Comparison of ENCODE assay signal across 8 cellular contexts in the genomic region with DNA sequence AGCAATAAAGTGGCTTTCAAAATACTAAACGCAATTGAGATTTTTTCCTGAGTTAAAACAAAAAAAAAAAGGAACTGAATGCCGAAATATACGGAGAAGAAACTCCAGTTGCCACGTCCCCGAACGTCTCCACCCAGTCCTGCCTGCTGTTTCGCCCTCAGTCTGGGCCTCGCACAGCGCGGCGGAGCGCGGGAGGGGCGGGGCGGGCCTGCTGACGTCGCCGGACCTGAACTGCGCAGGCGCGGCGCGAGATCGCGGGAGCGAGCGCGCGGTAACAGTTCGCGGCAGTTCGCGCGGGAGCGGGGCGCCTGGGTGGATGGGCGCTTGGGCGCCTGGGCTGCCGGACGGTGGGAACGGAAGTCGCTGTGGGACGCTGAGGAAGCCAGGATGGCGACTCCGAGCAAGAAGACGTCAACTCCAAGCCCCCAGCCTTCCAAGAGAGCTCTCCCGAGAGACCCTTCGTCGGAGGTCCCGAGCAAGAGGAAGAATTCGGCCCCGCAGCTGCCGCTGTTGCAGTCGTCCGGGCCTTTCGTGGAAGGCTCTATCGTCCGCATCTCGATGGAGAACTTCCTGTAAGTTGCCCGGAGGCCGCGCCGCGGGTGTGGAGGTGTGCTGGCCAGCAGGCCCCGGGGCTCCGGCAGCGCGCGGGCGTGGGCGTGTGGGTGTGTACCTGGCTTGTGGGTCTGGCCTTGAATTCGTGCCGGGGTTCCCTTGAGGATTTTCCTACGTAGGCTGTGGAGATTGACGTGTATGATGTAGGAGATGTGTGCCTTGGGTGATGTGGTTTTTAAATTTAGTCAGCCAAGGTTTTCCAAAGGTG. TPM values are rescaled to one million over a fixed set of nuclear protein-coding genes. Genes with fewer than 3 reads are reported as not detected.
DNase-seq lines count a peak whose midpoint lies in the region; ATAC-seq and TF ChIP-seq lines count a peak whose summit lies in the region.

A gene (plus strand): TSS at position 287 of the 820 bp plus-strand sequence. CDS start 101 bp downstream, at position 388.

- no peak for TF ChIP-seq CTCF in hepatocyte (IDR thresholded peaks at IDR 0.05; ENCODE audit: poor library complexity)

- ATAC-seq in GM18519 (IDR thresholded peaks at IDR 0.05; ENCODE audit: low FRiP score, unreplicated experiment) (peak; percentile 84), HG03045 (IDR thresholded peaks at IDR 0.05; ENCODE audit: unreplicated experiment) (peak; percentile 85), aorta (ENCODE audit: low FRiP score) (peak; percentile 98)

- H3K36me3 ChIP-seq in hepatocyte (replicated peaks; ENCODE audit: insufficient read depth, low read depth) (no peaks in the 10 kb centered on the region), aorta (ENCODE audit: control insufficient read depth in 1 of 2, insufficient read depth in 2 of 2, low read length in 1 of 2) (no peaks in the 10 kb centered on the region)

- H3K79me2 ChIP-seq in hepatocyte, result peaks cover 67% of the 10 kb centered on the region

- 1% methylated on average over 63 of the region's 75 CpGs for WGBS in hepatocyte (ENCODE audit: low lambda C conversion rate, missing lambda C conversion rate)
- 0% methylated on average over 72 to 75 of the region's 75 CpGs for WGBS in aorta, 2 donors

- peak within 1 kb of the TSS; percentile 57 for H3K4me3 ChIP-seq in hepatocyte
- peak within 1 kb of the TSS; percentile 94 to 95 for H3K4me3 ChIP-seq in aorta (ENCODE audit: low read length in 2 of 2)

- H3K27me3 ChIP-seq in hepatocyte, result no peaks in the 10 kb centered on the region
- no peaks in the 10 kb centered on the region for H3K27me3 ChIP-seq in aorta (ENCODE audit: control insufficient read depth in 1 of 2, insufficient read depth in 2 of 2, low read length in 1 of 2)

- H3K4me1 ChIP-seq in hepatocyte (ENCODE audit: insufficient read depth) (peaks cover 47% of the 10 kb centered on the region), aorta (ENCODE audit: control insufficient read depth in 1 of 2, insufficient read depth in 2 of 2, low read length in 2 of 2) (peaks cover 8 to 15% of the 10 kb centered on the region in 2 donors)

- H3K4me2 ChIP-seq in hepatocyte, result peak within 1 kb of the TSS; percentile 80

- intact Hi-C loops in aorta (cut with DNase I), result loop anchor here in 1 of 2 donors (5.0 to 10.0 kb wide), 4 partner anchors 134 to 343 kb away; a partner anchor contains a TSS

- H3K27ac ChIP-seq in hepatocyte, result peak within 1 kb of the TSS; percentile 96
- peak within 1 kb of the TSS; percentile 64 to 87 for H3K27ac ChIP-seq in aorta (ENCODE audit: low read depth in 1 of 2, low read length in 2 of 2)

- peaks cover 31% of the 10 kb centered on the region for H4K20me1 ChIP-seq in hepatocyte (ENCODE audit: insufficient read depth, poor library complexity, severe bottlenecking)

- no peaks in the 10 kb centered on the region for H3K9me2 ChIP-seq in hepatocyte (replicated peaks; ENCODE audit: insufficient read depth)

- H2AFZ ChIP-seq in hepatocyte, result peak within 1 kb of the TSS; percentile 68

- DNase-seq in NCI-H2081 treated with DMSO at 0.1 percent for 48 hours (lab: John Stamatoyannopoulos, UW), result peak; percentile 54
- peak; percentile 89 for DNase-seq in T1000 (lab: John Stamatoyannopoulos, UW)
- peak; percentile 98 for DNase-seq in astrocyte of the hippocampus (ENCODE audit: low read depth, low spot score)
- peak; percentile 97 for DNase-seq in hepatocyte (ENCODE audit: low spot score)
- peak; percentile 73 for DNase-seq in renal cortical epithelial cell (ENCODE audit: low read depth)
- DNase-seq in aorta, result peak; percentile 93 to 96

- H3K9me3 ChIP-seq in hepatocyte (ENCODE audit: low read depth) (no peaks in the 10 kb centered on the region), aorta (ENCODE audit: control insufficient read depth, low read length) (no peaks in the 10 kb centered on the region)

RNA-seq across cellular contexts. Expression of the gene that starts here (rescaled TPM):
- total RNA-seq in hepatocyte (30.7 and 31.9 TPM in 2 replicates), renal cortical epithelial cell (18.6 and 23.5 TPM in 2 replicates), aorta (10 to 100 TPM; 36.4 to 37.0 TPM)
- polyA plus RNA-seq in hepatocyte (14.5 and 14.9 TPM in 2 replicates), aorta (10 to 100 TPM; 10.3 to 19.0 TPM)

Comparison
In these comparisons a context has a peak if more than half of its experiments do, and no peak if none do; other contexts are left out.
1. Peak in every context shown above with its lines: DNase-seq, ATAC-seq, H3K4me3 ChIP-seq and H3K27ac ChIP-seq.